16 cellular contexts compared by ENCODE assay signal in genomic region chr18:53458944-53459580, GRCh38.
DNase-seq lines count a peak whose midpoint lies in the region; ATAC-seq and TF ChIP-seq lines count a peak whose summit lies in the region.
"Had no signal": no experiment of that assay in that cellular context is flagged by ENCODE, and none has a peak within 500 bp of the region (broad histone marks: within the 10 kb centered on the region; RNA-seq: fewer than 3 reads in every experiment).

No MANE protein-coding gene starts in this region.

- H3K4me3 ChIP-seq in GM23338 (no peak overlapping the region), vagina (no peak overlapping the region), prostate gland (no peak overlapping the region), lower leg skin (ENCODE audit: low read depth, poor library complexity, severe bottlenecking) (no peak overlapping the region)
- H3K4me3 ChIP-seq: PC-9 had no signal

- no peaks in the 10 kb centered on the region for H4K20me1 ChIP-seq in GM23338 (replicated peaks; ENCODE audit: insufficient read depth)

- TF ChIP-seq CTCF in GM23338 (conservative IDR thresholded peaks at IDR 0.05; ENCODE audit: low read depth in 2 of 2) (no peak), vagina (IDR thresholded peaks at IDR 0.05) (no peak), prostate gland (IDR thresholded peaks at IDR 0.05) (no peak), lower leg skin (IDR thresholded peaks at IDR 0.05) (no peak)

- H3K27me3 Mint-ChIP-seq in GM23338 (ENCODE audit: insufficient read depth, low read depth, poor library complexity), result no peaks in the 10 kb centered on the region

- H3K4me1 Mint-ChIP-seq in GM23338, result peaks cover 30% of the 10 kb centered on the region

- intact Hi-C loops in vagina (cut with DNase I) (no loop called here), prostate gland (cut with DNase I) (no loop called here), lower leg skin (cut with DNase I; ENCODE audit: low total_unique reads) (no loop called here)

- no peaks in the 10 kb centered on the region for H3K79me2 ChIP-seq in GM23338 (replicated peaks; ENCODE audit: insufficient read depth)

- H3K27ac Mint-ChIP-seq in GM23338, result peak overlapping the region; percentile 96

- peak overlapping the region; percentile 13; the same call in 1 of the 2 replicates for H3K4me2 ChIP-seq in GM23338
- H3K4me2 ChIP-seq: PC-9 had no signal

- H3K9me3 ChIP-seq in vagina (no peaks in the 10 kb centered on the region), prostate gland (no peaks in the 10 kb centered on the region)

- H3K27me3 ChIP-seq in GM23338 (ENCODE audit: insufficient read depth) (no peaks in the 10 kb centered on the region), vagina (no peaks in the 10 kb centered on the region), prostate gland (replicated peaks; ENCODE audit: insufficient read depth) (no peaks in the 10 kb centered on the region)

- peak; percentile 96 for ATAC-seq in GM23338

- no peak overlapping the region for H3K4me3 Mint-ChIP-seq in GM23338

- H3K27ac ChIP-seq in GM23338 (ENCODE audit: low read depth) (peak overlapping the region; percentile 68; the same call in 1 of the 2 replicates), vagina (no peak overlapping the region), prostate gland (no peak overlapping the region)
- H3K27ac ChIP-seq: C4-2B, epithelial cell of prostate, PC-9 had no signal

- DNase-seq in GM23338 (ENCODE audit: low spot score), result peak; percentile 68
- DNase-seq in NCI-H345 (lab: John Stamatoyannopoulos, UW), result peak; percentile 32
- DNase-seq in fibroblast of the conjunctiva (ENCODE audit: low read depth), result peak; percentile 38
- peak; percentile 59 for DNase-seq in midbrain (lab: John Stamatoyannopoulos, UW)
- no peak for DNase-seq in NCI-H748 treated with DMSO at 0.1 percent for 48 hours (lab: John Stamatoyannopoulos, UW)
- no peak for DNase-seq in vagina (ENCODE audit: extremely low spot score in 2 of 2)
- DNase-seq in prostate gland (ENCODE audit: low spot score), result no peak
- no peak for DNase-seq in lower leg skin (ENCODE audit: low spot score in 2 of 2)
- DNase-seq: activated CD4-positive, alpha-beta T cell treated with anti-CD3 and anti-CD28 coated beads, Interleukin-2, amount 50 U/mL, for 1 hour; activated effector memory CD4-positive, alpha-beta T cell treated with anti-CD3 and anti-CD28 coated beads, Interleukin-2, amount 50 U/mL, for 16 hours; central memory CD4-positive, alpha-beta T cell; GDM1; KG1; PC-9 had no signal

- H3K36me3 Mint-ChIP-seq in GM23338 (ENCODE audit: low read depth), result peaks cover 6% of the 10 kb centered on the region; the same call in 2 of the 3 replicates

- 37% methylated on average over 5 of the region's 5 CpGs for WGBS in prostate gland
- WGBS in lower leg skin, 2 donors, result 23 to 35% methylated on average over 5 of the region's 5 CpGs

- no peaks in the 10 kb centered on the region for H3K36me3 ChIP-seq in GM23338 (ENCODE audit: insufficient read depth)
- H3K36me3 ChIP-seq in vagina, result no peaks in the 10 kb centered on the region
- H3K36me3 ChIP-seq in prostate gland, result no peaks in the 10 kb centered on the region

- H3K9me3 Mint-ChIP-seq in GM23338, result peaks cover 3% of the 10 kb centered on the region; the same call in 1 of the 3 replicates

- H3K4me1 ChIP-seq in GM23338 (ENCODE audit: insufficient read depth) (peaks cover 26% of the 10 kb centered on the region), vagina (peaks cover 5% of the 10 kb centered on the region), prostate gland (replicated peaks) (no peaks in the 10 kb centered on the region)

- no peak overlapping the region for H2AFZ ChIP-seq in GM23338
- H2AFZ ChIP-seq: PC-9 had no signal

- H3F3A ChIP-seq in GM23338 (replicated peaks; ENCODE audit: low read depth), result no peaks in the 10 kb centered on the region

- TF ChIP-seq POLR2A in vagina (IDR thresholded peaks at IDR 0.05), result no peak
- TF ChIP-seq POLR2A in prostate gland (IDR thresholded peaks at IDR 0.05), result no peak
- no peak for TF ChIP-seq POLR2A in lower leg skin (IDR thresholded peaks at IDR 0.05)

- no peaks in the 10 kb centered on the region; the same call in 1 of the 2 replicates for H3K9me2 ChIP-seq in GM23338 (ENCODE audit: insufficient read depth)

TF ChIP-seq in GM23338, 12 proteins besides CTCF, POLR2A, EP300 and RAD21:
- peak; percentile 63; the same call in 1 of the 2 replicates for TF ChIP-seq ZNF114 (CRISPR knock-in tag; IDR thresholded peaks at IDR 0.05)
- no peak for TF ChIP-seq ZNF331 (CRISPR knock-in tag; IDR thresholded peaks at IDR 0.05; ENCODE audit: low read depth)
- TF ChIP-seq NANOG (IDR thresholded peaks at IDR 0.05; ENCODE audit: borderline replicate concordance), result no peak
- TF ChIP-seq ZNF462 (CRISPR knock-in tag; IDR thresholded peaks at IDR 0.05), result peak; percentile 51; the same call in 1 of the 2 replicates
- TF ChIP-seq EZH2phosphoT487 (IDR thresholded peaks at IDR 0.05; ENCODE audit: unreplicated experiment), result no peak

Comparison
In these comparisons a context has a peak if more than half of its experiments do, and no peak if none do; other contexts are left out.
1. DNase-seq: peak in GM23338 (single experiment), NCI-H345 (single experiment), fibroblast of the conjunctiva (single experiment) and midbrain (single experiment); none in NCI-H748 treated with DMSO at 0.1 percent for 48 hours (single experiment), vagina (0 of 2), prostate gland (single experiment) and lower leg skin (0 of 2).